Comparison of ENCODE assay signal across 2 cellular contexts in genomic region chr12:50111417-50111692, GRCh38.
TF ChIP-seq lines count a peak whose summit lies in the region.

No MANE protein-coding gene starts in this region.

TF ChIP-seq in IMR-90, 13 proteins besides CTCF, POLR2A, EP300 and RAD21 (continued from another document):
- no peak for TF ChIP-seq ELK1 (IDR thresholded peaks at IDR 0.05; ENCODE audit: borderline replicate concordance, low read depth, low read length)
- no peak for TF ChIP-seq CHD1 (IDR thresholded peaks at IDR 0.05; ENCODE audit: low read depth, low read length)
- no peak for TF ChIP-seq MAFK (IDR thresholded peaks at IDR 0.05; ENCODE audit: low read depth, low read length)
- no peak for TF ChIP-seq SMC3 (IDR thresholded peaks at IDR 0.05; ENCODE audit: low read depth, low read length)
- TF ChIP-seq NFE2L2 (IDR thresholded peaks at IDR 0.05; ENCODE audit: low read depth, low read length): no peak
- no peak for TF ChIP-seq FOS (IDR thresholded peaks at IDR 0.05; ENCODE audit: low read depth, low read length)
- TF ChIP-seq MAZ (IDR thresholded peaks at IDR 0.05; ENCODE audit: borderline replicate concordance, low read depth, low read length): no peak
- no peak for TF ChIP-seq RCOR1 (IDR thresholded peaks at IDR 0.05; ENCODE audit: insufficient replicate concordance, low read length)
- TF ChIP-seq RFX5 (IDR thresholded peaks at IDR 0.05; ENCODE audit: low read depth, low read length): no peak
- TF ChIP-seq USF2 (IDR thresholded peaks at IDR 0.05; ENCODE audit: low read depth, low read length): no peak
- TF ChIP-seq BHLHE40 (IDR thresholded peaks at IDR 0.05; ENCODE audit: low read depth, low read length): no peak
- TF ChIP-seq MXI1 (IDR thresholded peaks at IDR 0.05; ENCODE audit: borderline replicate concordance, low read depth, low read length): no peak

TF ChIP-seq in neural cell, 6 proteins besides CTCF, POLR2A, EP300 and RAD21 (continued from another document):
- TF ChIP-seq REST (IDR thresholded peaks at IDR 0.05; ENCODE audit: borderline replicate concordance) (no peak), SMC3 (conservative IDR thresholded peaks at IDR 0.05; ENCODE audit: poor library complexity) (no peak), MXI1 (conservative IDR thresholded peaks at IDR 0.05; ENCODE audit: poor library complexity, severe bottlenecking) (no peak)
